1 cellular context compared by ENCODE assay signal in genomic region chr17:41966453-41967140, GRCh38.
TF ChIP-seq lines count a peak whose summit lies in the region.

Gene CNP (plus strand): TSS chr17:41966795. CDS start chr17:41966885, 90 bp downstream.

TF ChIP-seq in K562, 482 proteins besides CTCF, POLR2A, EP300 and RAD21 (continued from another document and continues in another):
- TF ChIP-seq ZNF511 (CRISPR knock-in tag; IDR thresholded peaks at IDR 0.05) (0 out of 2 replicates have a peak, but pooled peaks have one; percentile 53), ZNF561 (CRISPR knock-in tag; conservative IDR thresholded peaks at IDR 0.05) (no peak), E2F1 (CRISPR knock-in tag; IDR thresholded peaks at IDR 0.05) (peak; percentile 82; the same call in 1 of the 2 replicates), BCLAF1 (IDR thresholded peaks at IDR 0.05; ENCODE audit: borderline replicate concordance in 1 of 2, control insufficient read depth in 1 of 2, low read depth in 2 of 2, low read length in 1 of 2) (no peak), TSC22D4 (tag; IDR thresholded peaks at IDR 0.05) (no peak), ZNF431 (CRISPR knock-in tag; IDR thresholded peaks at IDR 0.05) (peak; percentile 17; the same call in 1 of the 2 replicates), MGA (IDR thresholded peaks at IDR 0.05) (peak; percentile 87), PRPF4 (IDR thresholded peaks at IDR 0.05; ENCODE audit: insufficient read depth, low read depth, low read length, poor library complexity, severe bottlenecking) (peak; percentile 32), ZNF76 (CRISPR knock-in tag; IDR thresholded peaks at IDR 0.05; ENCODE audit: borderline replicate concordance) (0 out of 2 replicates have a peak, but pooled peaks have one; percentile 43), ARID4B (CRISPR knock-in tag; IDR thresholded peaks at IDR 0.05) (peak; percentile 42; the same call in 1 of the 2 replicates), TAF1 (IDR thresholded peaks at IDR 0.05; ENCODE audit: control insufficient read depth, extremely low read depth, insufficient read depth, low read length, severe bottlenecking) (peak; percentile 43), ATF2 (CRISPR knock-in tag; IDR thresholded peaks at IDR 0.05) (no peak), E2F3 (CRISPR knock-in tag; IDR thresholded peaks at IDR 0.05) (peak; percentile 65; the same call in 1 of the 2 replicates), SAFB (IDR thresholded peaks at IDR 0.05; ENCODE audit: borderline replicate concordance, low read depth, low read length) (peak; percentile 88), ARHGAP35 (IDR thresholded peaks at IDR 0.05; ENCODE audit: partially characterized antibody) (peak; percentile 81), ZNF518B (CRISPR knock-in tag; IDR thresholded peaks at IDR 0.05) (no peak), NR2C2 (CRISPR knock-in tag; IDR thresholded peaks at IDR 0.05) (no peak), NR2C2 (tag; IDR thresholded peaks at IDR 0.05) (0 out of 2 replicates have a peak, but pooled peaks have one; percentile 27), GABPA (tag; conservative IDR thresholded peaks at IDR 0.05; ENCODE audit: low read depth) (no peak), NBN (IDR thresholded peaks at IDR 0.05; ENCODE audit: low read depth) (no peak), HDAC1 (IDR thresholded peaks at IDR 0.05) (0 out of 4 replicates have a peak, but pooled peaks of 1 of the 2 experiments have one; percentile 8), MAZ (CRISPR knock-in tag; conservative IDR thresholded peaks at IDR 0.05 in 1 of 2, IDR thresholded peaks at IDR 0.05 in 1 of 2) (peak; percentile 59 to 65; a peak in 3 of 4 replicates), SIN3A (IDR thresholded peaks at IDR 0.05; ENCODE audit: borderline replicate concordance in 2 of 2, control insufficient read depth in 1 of 2, low read depth in 2 of 2, low read length in 2 of 2) (peak in 1 of 2 experiments; percentile 82; a peak in 1 of 4 replicates), ZNF780A (CRISPR knock-in tag; IDR thresholded peaks at IDR 0.05) (no peak), MED1 (CRISPR knock-in tag; IDR thresholded peaks at IDR 0.05; ENCODE audit: borderline replicate concordance) (no peak), KAT7 (CRISPR knock-in tag; IDR thresholded peaks at IDR 0.05; ENCODE audit: borderline replicate concordance) (peak; percentile 46; the same call in 1 of the 2 replicates)
